Comparison of ENCODE assay signal across 15 cellular contexts in the genomic region with DNA sequence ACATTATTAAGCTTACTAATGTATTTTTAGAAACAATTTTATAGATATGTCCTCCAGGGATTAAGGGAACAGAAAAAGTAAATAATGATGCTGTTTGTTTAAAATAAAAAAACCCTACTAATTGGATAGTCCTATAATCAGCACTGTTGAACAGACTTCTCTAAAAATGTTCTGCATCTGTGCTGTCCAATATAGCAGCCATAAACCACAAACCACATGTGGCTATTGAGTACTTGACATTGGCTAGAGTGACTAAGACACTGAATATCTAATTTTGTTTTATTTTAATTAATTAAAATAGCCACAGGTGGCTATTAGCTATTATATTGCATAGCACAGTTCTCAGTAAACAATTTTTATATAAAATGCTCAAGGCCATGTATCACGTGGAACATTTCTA.
A peak's percentile ranks its signal among the peaks of the same experiment; 100 is the strongest.
DNase-seq lines count a peak whose midpoint lies in the region; TF ChIP-seq lines count a peak whose summit lies in the region.
"Had no signal": no experiment of that assay in that cellular context is flagged by ENCODE, and none has a peak within 500 bp of the region (broad histone marks: within the 10 kb centered on the region; RNA-seq: fewer than 3 reads in every experiment).

No MANE protein-coding gene starts in this region.

- H3K27ac Mint-ChIP-seq in Calu3 (ENCODE audit: unreplicated experiment): no peak overlapping the region
- H3K27ac Mint-ChIP-seq: B cell; CD8-positive, alpha-beta memory T cell had no signal

- H3K4me2 ChIP-seq in BLaER1: peak overlapping the region; percentile 47

- H3K9me3 Mint-ChIP-seq in Calu3 (ENCODE audit: low read depth, unreplicated experiment): peaks cover 2% of the 10 kb centered on the region

- H3K4me3 Mint-ChIP-seq in Calu3 (ENCODE audit: low read depth, unreplicated experiment): no peak overlapping the region
- H3K4me3 Mint-ChIP-seq: B cell; CD8-positive, alpha-beta memory T cell had no signal

- TF ChIP-seq CTCF in Calu3 (IDR thresholded peaks at IDR 0.05; ENCODE audit: unreplicated experiment): no peak
- TF ChIP-seq CTCF in brain microvascular endothelial cell (IDR thresholded peaks at IDR 0.05; ENCODE audit: low read depth, low read length, missing control alignments): no peak

- BruUV-seq in Calu3 (replicated peaks; lab: Mats Ljungman, UMichigan): no TSS peak

- H3K27me3 ChIP-seq in BLaER1 (no peaks in the 10 kb centered on the region), brain microvascular endothelial cell (replicated peaks) (no peaks in the 10 kb centered on the region)

- H3K27ac ChIP-seq in BLaER1: no peak overlapping the region; the same call in 1 of the 2 replicates
- no peak overlapping the region for H3K27ac ChIP-seq in brain microvascular endothelial cell
- H3K27ac ChIP-seq: GM23248 had no signal

- in situ Hi-C loops in KBM-7 (cut with MboI; ENCODE audit: low pct_unique_long_range_greater_than_20kb, low sequenced_read_pairs) (no loop called here), brain microvascular endothelial cell (cut with HindIII; ENCODE audit: low pct_ligation_motif_present, low sequenced_read_pairs) (no loop called here)

- CTCF ChIA-PET in Calu3 (lab: Charles Lee): no interaction called here

- H3K4me1 Mint-ChIP-seq in Calu3 (ENCODE audit: low read depth, unreplicated experiment): no peaks in the 10 kb centered on the region
- H3K4me1 Mint-ChIP-seq: B cell; CD8-positive, alpha-beta memory T cell had no signal

- no peaks in the 10 kb centered on the region for H3K36me3 ChIP-seq in BLaER1
- no peaks in the 10 kb centered on the region for H3K36me3 ChIP-seq in brain microvascular endothelial cell (replicated peaks)

- no peaks in the 10 kb centered on the region for H3K36me3 Mint-ChIP-seq in Calu3 (ENCODE audit: insufficient read depth, unreplicated experiment)
- H3K36me3 Mint-ChIP-seq: CD8-positive, alpha-beta memory T cell had no signal

- peak; percentile 60 for DNase-seq in KBM-7
- DNase-seq in NAMALWA (ENCODE audit: low spot score): peak; percentile 59
- DNase-seq in OCI-M1 (lab: John Stamatoyannopoulos, UW): peak; percentile 16
- DNase-seq in hippocampal formation (lab: John Stamatoyannopoulos, UW): no peak
- DNase-seq in Calu3: no peak
- DNase-seq in brain microvascular endothelial cell: no peak
- DNase-seq in SIG-M5 (lab: John Stamatoyannopoulos, UW): no peak
- DNase-seq: Caco-2; CD8-positive, alpha-beta memory T cell; DMS 273 treated with DMSO at 0.1 percent for 48 hours; GM23248; IMR-90 had no signal

- H3K4me3 ChIP-seq in BLaER1 (no peak overlapping the region), brain microvascular endothelial cell (ENCODE audit: low read depth, low read length) (no peak overlapping the region)
- H3K4me3 ChIP-seq: GM12878, GM23248 had no signal

- H3K4me1 ChIP-seq in BLaER1: peaks cover 28% of the 10 kb centered on the region
- H3K4me1 ChIP-seq: Caco-2 had no signal

- H3K9ac ChIP-seq in BLaER1: no peak overlapping the region
- H3K9ac ChIP-seq: GM23248 had no signal

- intact Hi-C loops in Calu3 (cut with micrococcal nuclease; ENCODE audit: unreplicated experiment): no loop called here

- H3K27me3 Mint-ChIP-seq in Calu3 (ENCODE audit: unreplicated experiment): no peaks in the 10 kb centered on the region
- H3K27me3 Mint-ChIP-seq: B cell; CD8-positive, alpha-beta memory T cell had no signal

- H3K9me3 ChIP-seq in BLaER1: no peaks in the 10 kb centered on the region
- H3K9me3 ChIP-seq: Caco-2 had no signal

- no peaks in the 10 kb centered on the region for H4K20me1 ChIP-seq in BLaER1

Comparison
In these comparisons a context has a peak if more than half of its experiments do, and no peak if none do; other contexts are left out.
1. DNase-seq: peak in KBM-7 (single experiment), NAMALWA (single experiment) and OCI-M1 (single experiment); none in hippocampal formation (0 of 2), Calu3 (single experiment), brain microvascular endothelial cell (single experiment) and SIG-M5 (single experiment).